26 cellular contexts compared by ENCODE assay signal in genomic region chr1:156268336-156268735, GRCh38. TPM values are rescaled to one million over a fixed set of nuclear protein-coding genes. Genes with fewer than 3 reads are reported as not detected.
"Had no signal": no experiment of that assay in that cellular context is flagged by ENCODE, and none has a peak within 500 bp of the region (broad histone marks: within the 10 kb centered on the region; RNA-seq: fewer than 3 reads in every experiment).

No MANE protein-coding gene starts in this region.

- H3K27me3 ChIP-seq: hepatocyte, neutrophil, pancreas, right atrium auricular region, thyroid gland, upper lobe of right lung had no signal

- H3K27me3 Mint-ChIP-seq: activated naive CD8-positive, alpha-beta T cell treated with anti-CD3 and anti-CD28 coated beads, Interleukin-2, amount 50 U/mL, for 24 hours; dendritic cell treated with granulocyte-macrophage colony-stimulating factor and Interleukin-4, amounts not matched to agents 40 ng/mL and 50 ng/mL, for 4 days; natural killer cell treated with Interleukin-12 subunit alpha and Interleukin-12 subunit beta and Interleukin-15 and Interleukin-18, amount 100 ng/mL, for 72 hours had no signal

- H3K4me1 Mint-ChIP-seq: activated naive CD8-positive, alpha-beta T cell treated with anti-CD3 and anti-CD28 coated beads, Interleukin-2, amount 50 U/mL, for 24 hours; WTC11 had no signal

- H3K4me3 Mint-ChIP-seq: activated naive CD8-positive, alpha-beta T cell treated with anti-CD3 and anti-CD28 coated beads, Interleukin-2, amount 50 U/mL, for 24 hours; dendritic cell treated with granulocyte-macrophage colony-stimulating factor and Interleukin-4, amounts not matched to agents 40 ng/mL and 50 ng/mL, for 4 days; immature natural killer cell; natural killer cell treated with Interleukin-12 subunit alpha and Interleukin-12 subunit beta and Interleukin-15 and Interleukin-18, amount 100 ng/mL, for 72 hours; WTC11 had no signal

- H3K9me3 ChIP-seq: left ventricle myocardium inferior, neutrophil, pancreas, psoas muscle, right atrium auricular region, thyroid gland, upper lobe of right lung had no signal

- H3K27ac ChIP-seq: hepatocyte, left ventricle myocardium inferior, neutrophil, pancreas, psoas muscle, right atrium auricular region, thyroid gland, upper lobe of right lung had no signal

- H3K27ac Mint-ChIP-seq: activated naive CD8-positive, alpha-beta T cell treated with anti-CD3 and anti-CD28 coated beads, Interleukin-2, amount 50 U/mL, for 24 hours; dendritic cell treated with granulocyte-macrophage colony-stimulating factor and Interleukin-4, amounts not matched to agents 40 ng/mL and 50 ng/mL, for 4 days; immature natural killer cell; natural killer cell treated with Interleukin-12 subunit alpha and Interleukin-12 subunit beta and Interleukin-15 and Interleukin-18, amount 100 ng/mL, for 72 hours; WTC11 had no signal

- H3K9me3 Mint-ChIP-seq: activated naive CD8-positive, alpha-beta T cell treated with anti-CD3 and anti-CD28 coated beads, Interleukin-2, amount 50 U/mL, for 24 hours; dendritic cell treated with granulocyte-macrophage colony-stimulating factor and Interleukin-4, amounts not matched to agents 40 ng/mL and 50 ng/mL, for 4 days; immature natural killer cell; natural killer cell treated with Interleukin-12 subunit alpha and Interleukin-12 subunit beta and Interleukin-15 and Interleukin-18, amount 100 ng/mL, for 72 hours; WTC11 had no signal

- ATAC-seq: activated naive CD8-positive, alpha-beta T cell treated with anti-CD3 and anti-CD28 coated beads, Interleukin-2, amount 50 U/mL, for 24 hours; natural killer cell treated with Interleukin-12 subunit alpha and Interleukin-12 subunit beta and Interleukin-15 and Interleukin-18, amount 100 ng/mL, for 72 hours; pancreas; psoas muscle; stimulated activated naive CD8-positive, alpha-beta T cell treated with anti-CD3 and anti-CD28 coated beads, Interleukin-15, Interleukin-2, amounts not matched to agents 100 U/mL and 50 U/mL, for 24 hours; upper lobe of right lung; WTC11 had no signal

- H3K4me1 ChIP-seq: left ventricle myocardium inferior, pancreas, psoas muscle, right atrium auricular region, thyroid gland, upper lobe of right lung had no signal

- H3K4me3 ChIP-seq: hepatocyte, left ventricle myocardium inferior, pancreas, psoas muscle, right atrium auricular region, thyroid gland, upper lobe of right lung had no signal

- DNase-seq: activated CD4-positive, alpha-beta T cell treated with anti-CD3 and anti-CD28 coated beads, Interleukin-2, amount 50 U/mL, for 48 hours; activated gamma-delta T cell; activated naive CD4-positive, alpha-beta T cell treated with anti-CD3 and anti-CD28 coated beads, Interleukin-2, amount 50 U/mL, for 16 hours; activated naive CD8-positive, alpha-beta T cell treated with anti-CD3 and anti-CD28 coated beads, Interleukin-2, amount 50 U/mL, for 24 hours; aorta; cerebellar nuclear complex; effector CD4-positive, alpha-beta T cell; glutamatergic neuron; immature natural killer cell; left ventricle myocardium inferior; midbrain; pancreas; psoas muscle; stimulated activated CD4-positive, alpha-beta T cell treated with anti-CD3 and anti-CD28 coated beads, Interleukin-4, amount 100 ng/mL, for 4 hours; stimulated activated naive CD8-positive, alpha-beta T cell treated with anti-CD3 and anti-CD28 coated beads, Interleukin-15, Interleukin-2, amounts not matched to agents 100 U/mL and 50 U/mL, for 24 hours; T-helper 1 cell; thyroid gland; upper lobe of right lung had no signal

RNA-seq across cellular contexts. Expression of gene PAQR6, which starts 20.5 kb away (rescaled TPM):
- total RNA-seq: right atrium auricular region had no signal

RNA-seq across cellular contexts. Expression of gene BGLAP, which starts 26.4 kb away (rescaled TPM):
- total RNA-seq: bronchial epithelial cell, frontal cortex, right atrium auricular region had no signal
